Comparison of ENCODE assay signal across 8 cellular contexts in the genomic region with DNA sequence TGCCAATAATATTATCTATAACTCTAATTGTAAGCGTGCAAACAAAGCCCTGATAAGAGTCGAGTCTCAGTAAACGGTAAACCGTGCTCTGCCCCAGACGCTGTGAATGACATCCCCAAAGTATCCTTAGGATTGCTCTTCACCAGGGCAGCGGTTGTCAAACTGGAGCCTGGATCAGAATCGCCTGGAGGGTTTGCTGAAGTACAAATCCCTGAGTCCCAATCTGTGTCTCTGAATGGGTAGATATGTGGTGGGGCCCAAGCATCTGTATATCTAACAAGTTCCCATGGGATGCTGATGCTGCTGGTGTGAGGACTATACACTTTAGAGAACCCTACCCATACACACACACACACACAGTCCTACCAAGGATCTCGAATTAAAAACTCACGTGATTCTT. TPM values are rescaled to one million over a fixed set of nuclear protein-coding genes. Genes with fewer than 3 reads are reported as not detected.
DNase-seq lines count a peak whose midpoint lies in the region; ATAC-seq, FAIRE-seq and TF ChIP-seq lines count a peak whose summit lies in the region.
"Had no signal": no experiment of that assay in that cellular context is flagged by ENCODE, and none has a peak within 500 bp of the region (broad histone marks: within the 10 kb centered on the region; RNA-seq: fewer than 3 reads in every experiment).

No MANE protein-coding gene starts in this region.

- H3K79me2 ChIP-seq in endothelial cell of umbilical vein (ENCODE audit: control insufficient read depth, insufficient read depth, low read length): peaks cover 41% of the 10 kb centered on the region

- peak overlapping the region; percentile 2 for H3K4me2 ChIP-seq in endothelial cell of umbilical vein (ENCODE audit: insufficient read depth, low read length)

- H3K9me3 ChIP-seq in endothelial cell of umbilical vein (replicated peaks; ENCODE audit: control insufficient read depth, insufficient read depth, low read length) (no peaks in the 10 kb centered on the region), spleen (no peaks in the 10 kb centered on the region)

- H3K4me1 ChIP-seq in endothelial cell of umbilical vein (ENCODE audit: control insufficient read depth, extremely low read depth, insufficient read depth, low read length) (peaks cover 33% of the 10 kb centered on the region), spleen (peaks cover 7 to 59% (median 36%) of the 10 kb centered on the region in 6 donors)

- peak; percentile 6 for DNase-seq in HK-2 (ENCODE audit: unreplicated experiment)
- peak; percentile 9 for DNase-seq in RKO (ENCODE audit: low spot score)
- peak; percentile 39 for DNase-seq in endothelial cell of umbilical vein (ENCODE audit: low read depth, low spot score)
- DNase-seq in spleen: no peak
- no peak for DNase-seq in NK-92 treated with Interleukin-12 subunit alpha and Interleukin-12 subunit beta, amount 100 ng/mL, for 24 hours (lab: John Stamatoyannopoulos, UW)
- no peak for DNase-seq in NCI-H128 (lab: John Stamatoyannopoulos, UW; ENCODE audit: unreplicated experiment)
- DNase-seq: immature natural killer cell had no signal

- ATAC-seq in HG02763 (IDR thresholded peaks at IDR 0.05; ENCODE audit: unreplicated experiment): no peak

- BruUV-seq in endothelial cell of umbilical vein (replicated peaks; lab: Mats Ljungman, UMichigan): no TSS peak

- no peak for FAIRE-seq in endothelial cell of umbilical vein (lab: Jason Lieb, UNC)

- TF ChIP-seq CTCF in endothelial cell of umbilical vein (IDR thresholded peaks at IDR 0.05; ENCODE audit: extremely low read depth in 1 of 2, insufficient read depth in 1 of 2, low read depth in 1 of 2, low read length in 2 of 2): no peak
- no peak for TF ChIP-seq CTCF in spleen (IDR thresholded peaks at IDR 0.05 in 8 of 11, conservative IDR thresholded peaks at IDR 0.05 in 3 of 11)

- TF ChIP-seq POLR2A in endothelial cell of umbilical vein (IDR thresholded peaks at IDR 0.05; ENCODE audit: low read depth, low read length) (no peak), spleen (IDR thresholded peaks at IDR 0.05) (no peak)

- 34 to 50% (median 42%) methylated on average over 9 of the region's 9 CpGs for WGBS in spleen, 5 donors

- peak overlapping the region; percentile 33 for H2AFZ ChIP-seq in endothelial cell of umbilical vein (ENCODE audit: low read depth, low read length)

- CTCF ChIA-PET in endothelial cell of umbilical vein (lab: Charles Lee): interaction anchor here (0.7 to 7.5 kb wide), 20 partner anchors 11 to 310 kb away, joined by 3 to 179 read pairs (median 6); no protein-coding TSS in a partner anchor

- dilution Hi-C loops in endothelial cell of umbilical vein (cut with MboI; ENCODE audit: extremely low pct_ligation_motif_present, low sequenced_read_pairs): loop anchor here (25.0 kb wide), 1 partner anchor 278 kb away; no protein-coding TSS in a partner anchor

- intact Hi-C loops in endothelial cell of umbilical vein (cut with micrococcal nuclease): loop anchor here (5.0 kb wide), 1 partner anchor 42 kb away; a partner anchor contains a TSS
- intact Hi-C loops in spleen (cut with DNase I; ENCODE audit: low total_unique reads): loop anchor here (10.0 kb wide), 1 partner anchor 240 kb away; no protein-coding TSS in a partner anchor

- no peaks in the 10 kb centered on the region for H3K36me3 ChIP-seq in endothelial cell of umbilical vein (ENCODE audit: control insufficient read depth in 2 of 2, extremely low read depth in 1 of 2, insufficient read depth in 2 of 2, low read length in 2 of 2)
- no peaks in the 10 kb centered on the region for H3K36me3 ChIP-seq in spleen

- no peaks in the 10 kb centered on the region for H3K9me1 ChIP-seq in endothelial cell of umbilical vein (replicated peaks; ENCODE audit: control insufficient read depth, extremely low read depth, insufficient read depth, low read length)

- POLR2A ChIA-PET in endothelial cell of umbilical vein (lab: Charles Lee): interaction anchor here (1.5 to 1.7 kb wide), 2 partner anchors 8 to 10 kb away, joined by 3 to 7 read pairs; no protein-coding TSS in a partner anchor

- no peaks in the 10 kb centered on the region for H4K20me1 ChIP-seq in endothelial cell of umbilical vein (replicated peaks; ENCODE audit: control insufficient read depth, extremely low read depth, insufficient read depth, low read length)

- H3K9ac ChIP-seq in endothelial cell of umbilical vein (replicated peaks; ENCODE audit: extremely low read depth, insufficient read depth, low read length): no peak overlapping the region

- H3K4me3 ChIP-seq in endothelial cell of umbilical vein (replicated peaks in 1 of 3; ENCODE audit: insufficient read depth in 1 of 3, low read depth in 1 of 3, low read length in 3 of 3) (no peak overlapping the region), spleen (peak overlapping the region in 4 of 8 donors; percentile 65 to 92 (median 84))

- H3K27me3 ChIP-seq in endothelial cell of umbilical vein (ENCODE audit: control insufficient read depth in 2 of 2, insufficient read depth in 2 of 2, low read length in 2 of 2) (no peaks in the 10 kb centered on the region), spleen (replicated peaks in 1 of 7) (peaks cover 0 to 74% (median 33%) of the 10 kb centered on the region in 7 donors)

- H3K27ac ChIP-seq in endothelial cell of umbilical vein (ENCODE audit: insufficient read depth, low read depth, low read length): peak overlapping the region; percentile 9
- peak overlapping the region in 7 of 8 donors; percentile 73 to 91 (median 82) for H3K27ac ChIP-seq in spleen

TF ChIP-seq in endothelial cell of umbilical vein, 7 proteins besides CTCF, POLR2A, EP300 and RAD21:
- TF ChIP-seq MYC (IDR thresholded peaks at IDR 0.05; ENCODE audit: low read depth, low read length) (no peak), GATA2 (IDR thresholded peaks at IDR 0.05; ENCODE audit: insufficient read depth, insufficient read length, low read depth, low read length) (peak; percentile 22)
TF ChIP-seq in endothelial cell of umbilical vein: peak in this region for 1.

RNA-seq across cellular contexts. Expression of a gene that starts 0.8 kb away (rescaled TPM):
- 124 and 162 TPM in 2 replicates for total RNA-seq in endothelial cell of umbilical vein
- polyA plus RNA-seq in endothelial cell of umbilical vein: 66.7 and 79.8 TPM in 2 replicates
- 76.8 and 80.8 TPM in 2 replicates for polyA plus RNA-seq in endothelial cell of umbilical vein (2011; cell fraction: cytosol; rRNA removed)
- polyA plus RNA-seq in endothelial cell of umbilical vein (2011; cell fraction: nucleus; rRNA removed): 189 and 206 TPM in 2 replicates
- 103 and 128 TPM in 2 replicates for polyA plus RNA-seq in endothelial cell of umbilical vein (2012)
- polyA minus RNA-seq in endothelial cell of umbilical vein: 174 and 191 TPM in 2 replicates
- polyA minus RNA-seq in endothelial cell of umbilical vein (2011; cell fraction: cytosol; rRNA and poly(A)+ RNA removed): 6.2 TPM
- 240 and 313 TPM in 2 replicates for polyA minus RNA-seq in endothelial cell of umbilical vein (2011; cell fraction: nucleus; rRNA and poly(A)+ RNA removed)
- total RNA-seq in spleen: 100 to 1,000 TPM in 2 of 7 donors, 10 to 100 TPM in 5; 49.2 to 115 (median 82.7) TPM
- polyA plus RNA-seq in spleen: 1 to 10 TPM; 4.0 to 8.3 (median 5.1) TPM
- polyA plus RNA-seq: immature natural killer cell had no signal

RNA-seq across cellular contexts. Expression of a gene that starts 41.6 kb away (rescaled TPM):
- 328 and 501 TPM in 2 replicates for total RNA-seq in endothelial cell of umbilical vein
- 915 and 1,128 TPM in 2 replicates for polyA plus RNA-seq in endothelial cell of umbilical vein
- 796 and 883 TPM in 2 replicates for polyA plus RNA-seq in endothelial cell of umbilical vein (2011; cell fraction: cytosol; rRNA removed)
- 1,314 and 1,532 TPM in 2 replicates for polyA plus RNA-seq in endothelial cell of umbilical vein (2011; cell fraction: nucleus; rRNA removed)
- 549 and 657 TPM in 2 replicates for polyA plus RNA-seq in endothelial cell of umbilical vein (2012)
- polyA minus RNA-seq in endothelial cell of umbilical vein: 243 and 281 TPM in 2 replicates
- not detected for polyA minus RNA-seq in endothelial cell of umbilical vein (2011; cell fraction: cytosol; rRNA and poly(A)+ RNA removed)
- polyA minus RNA-seq in endothelial cell of umbilical vein (2011; cell fraction: nucleus; rRNA and poly(A)+ RNA removed): 91.5 and 114 TPM in 2 replicates
- 1 to 10 TPM; 1.6 to 7.4 (median 3.0) TPM for total RNA-seq in spleen
- polyA plus RNA-seq in spleen: 10 to 100 TPM in 1 of 3 donors, 1 to 10 TPM in 2; 3.5 to 11.2 (median 9.1) TPM
- polyA plus RNA-seq: immature natural killer cell had no signal

Comparison
In these comparisons a context has a peak if more than half of its experiments do, and no peak if none do; other contexts are left out.
1. DNase-seq: peak in HK-2 (single experiment), RKO (single experiment) and endothelial cell of umbilical vein (single experiment); none in spleen (single experiment), NK-92 treated with Interleukin-12 subunit alpha and Interleukin-12 subunit beta, amount 100 ng/mL, for 24 hours (single experiment) and NCI-H128 (single experiment).
2. RNA of a gene that starts 41.6 kb away (total RNA-seq): 328 to 501 TPM in endothelial cell of umbilical vein; 1.6 to 7.4 TPM in spleen; every median in the first group is over 10 times any median in the second.